ENCODE assay signal across 8 cellular contexts in genomic region chr5:123037104-123037418, GRCh38.
DNase-seq lines count a peak whose midpoint lies in the region; ATAC-seq and TF ChIP-seq lines count a peak whose summit lies in the region.

No MANE protein-coding gene starts in this region.

- H3K36me3 ChIP-seq in OCI-LY3 (replicated peaks; ENCODE audit: low read depth, low read length) = no peaks in the 10 kb centered on the region
- no peaks in the 10 kb centered on the region for H3K36me3 ChIP-seq in neuron (ENCODE audit: insufficient read depth, low read length)

- H2AFZ ChIP-seq in OCI-LY3 (ENCODE audit: low read depth, low read length) (peak overlapping the region; percentile 83), neuron (ENCODE audit: low read depth, low read length) (peak overlapping the region; percentile 96)

- DNase-seq in epithelial cell of prostate (ENCODE audit: low read depth, low spot score) = no peak
- no peak for DNase-seq in NCI-H524 (lab: John Stamatoyannopoulos, UW)
- no peak for DNase-seq in germinal center (ENCODE audit: low spot score)

- H3K9ac ChIP-seq in OCI-LY3 (ENCODE audit: low read length) = no peak overlapping the region; the same call in 1 of the 2 replicates

- TF ChIP-seq CTCF in C4-2B (conservative IDR thresholded peaks at IDR 0.05) = no peak
- no peak for TF ChIP-seq CTCF in OCI-LY3 (IDR thresholded peaks at IDR 0.05; ENCODE audit: low read depth, low read length)

- H3K9me3 ChIP-seq in OCI-LY3 (ENCODE audit: insufficient read depth, low read length) (no peaks in the 10 kb centered on the region), neuron (ENCODE audit: low read length) (no peaks in the 10 kb centered on the region)

- H3K4me3 ChIP-seq in OCI-LY3 (ENCODE audit: low read length) (peak overlapping the region; percentile 97), neuron (ENCODE audit: low read length) (peak overlapping the region; percentile 70)

- H4K20me1 ChIP-seq in OCI-LY3 (ENCODE audit: insufficient read depth, low read length) = no peaks in the 10 kb centered on the region

- H3K4me2 ChIP-seq in OCI-LY3 (ENCODE audit: low read length) = peak overlapping the region; percentile 99

- H3K27me3 ChIP-seq in OCI-LY3 (ENCODE audit: low read depth, low read length) (no peaks in the 10 kb centered on the region), neuron (ENCODE audit: insufficient read depth, low read length) (peaks cover 44% of the 10 kb centered on the region)

- H3K4me1 ChIP-seq in OCI-LY3 (ENCODE audit: low read length) (peaks cover 11% of the 10 kb centered on the region), neuron (ENCODE audit: insufficient read depth, low read length) (peaks cover 4% of the 10 kb centered on the region)

- H3K27ac ChIP-seq in C4-2B = peak overlapping the region; percentile 81
- no peak overlapping the region for H3K27ac ChIP-seq in OCI-LY3 (ENCODE audit: low read length)
- peak overlapping the region; percentile 83 for H3K27ac ChIP-seq in epithelial cell of prostate

- ATAC-seq in GM21576 (IDR thresholded peaks at IDR 0.05; ENCODE audit: unreplicated experiment) (no peak), HG02763 (IDR thresholded peaks at IDR 0.05; ENCODE audit: unreplicated experiment) (no peak)

- H3K79me2 ChIP-seq in OCI-LY3 (ENCODE audit: low read length) = no peaks in the 10 kb centered on the region
